Comparison of ENCODE assay signal across 17 cellular contexts in the genomic region with DNA sequence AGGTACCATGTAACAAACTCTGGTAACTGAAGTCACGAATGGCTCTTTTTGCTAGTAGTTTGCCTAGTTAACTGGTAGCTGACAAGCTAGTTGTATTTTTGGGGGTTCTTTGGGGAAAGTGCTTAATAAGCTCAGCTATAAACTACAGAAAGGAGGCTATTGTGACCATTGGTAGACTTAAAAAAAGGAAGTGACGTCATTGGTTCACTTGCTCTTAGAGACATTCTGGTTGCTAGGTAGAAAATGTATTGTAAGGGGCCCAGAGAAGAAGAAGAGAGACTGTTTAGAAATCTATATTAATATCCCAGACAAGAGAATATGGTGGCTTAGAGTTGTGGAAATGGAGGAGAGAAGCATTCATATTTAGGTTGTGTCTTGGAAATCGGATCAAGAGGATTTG.
A peak's percentile ranks its signal among the peaks of the same experiment; 100 is the strongest.
DNase-seq lines count a peak whose midpoint lies in the region; ATAC-seq, FAIRE-seq and TF ChIP-seq lines count a peak whose summit lies in the region.
"Had no signal": no experiment of that assay in that cellular context is flagged by ENCODE, and none has a peak within 500 bp of the region (broad histone marks: within the 10 kb centered on the region; RNA-seq: fewer than 3 reads in every experiment).

No MANE protein-coding gene starts in this region.

- RAD21 ChIA-PET in GM12878 (lab: Charles Lee; ENCODE audit: unreplicated experiment) = no interaction called here

- intact Hi-C loops in GM12878 (cut with micrococcal nuclease; ENCODE audit: unreplicated experiment) = no loop called here

- H3K4me3 ChIP-seq in GM12878 = no peak overlapping the region
- H3K4me3 ChIP-seq: smooth muscle cell had no signal

- no peaks in the 10 kb centered on the region for H4K20me1 ChIP-seq in GM12878 (ENCODE audit: control insufficient read depth, insufficient read depth)

- DNase-seq in DMS53 (lab: John Stamatoyannopoulos, UW) (peak; percentile 61), DMS53 treated with DMSO at 0.1 percent for 48 hours (lab: John Stamatoyannopoulos, UW; ENCODE audit: unreplicated experiment) (no peak), GM12878 (ENCODE audit: low read depth, low spot score) (no peak), substantia nigra (lab: John Stamatoyannopoulos, UW) (no peak), foreskin keratinocyte (no peak)
- DNase-seq in stimulated activated CD4-positive, alpha-beta T cell treated with anti-CD3 and anti-CD28 coated beads, Interleukin-2, amount 100 ng/mL, for 48 hours = no peak
- DNase-seq: activated CD4-positive, alpha-beta T cell treated with anti-CD3 and anti-CD28 coated beads, Interleukin-2, amount 50 U/mL, for 4 hours; Caco-2; HFFc6; kidney; stimulated activated CD8-positive, alpha-beta memory T cell treated with anti-CD3 and anti-CD28 coated beads, Interleukin-4, amount 100 ng/mL, for 48 hours; T-cell had no signal

- H3K36me3 ChIP-seq in GM12878 (ENCODE audit: control insufficient read depth in 2 of 2, insufficient read depth in 2 of 2, low read length in 1 of 2) = no peaks in the 10 kb centered on the region

- WGBS in GM12878 (ENCODE audit: insufficient coverage, insufficient replicate concordance, low lambda C conversion rate, missing lambda C conversion rate) = 0% methylated on average over 3 of the region's 3 CpGs

- SMC1A ChIA-PET in GM12878 (lab: Charles Lee; ENCODE audit: uncharacterized antibody, unreplicated experiment) = no interaction called here

- no peaks in the 10 kb centered on the region for H3K9me3 ChIP-seq in GM12878 (replicated peaks; ENCODE audit: control insufficient read depth, insufficient read depth, low read length)

- H3K27ac ChIP-seq in GM12878 (ENCODE audit: control insufficient read depth, insufficient read depth) (no peak overlapping the region), substantia nigra (ENCODE audit: low read depth, low read length, poor library complexity, severe bottlenecking) (no peak overlapping the region), foreskin keratinocyte (no peak overlapping the region)
- H3K27ac ChIP-seq: 22Rv1 had no signal

- no peak for TF ChIP-seq RAD21 in GM12878 (IDR thresholded peaks at IDR 0.05; ENCODE audit: insufficient read depth, low read depth, low read length)

- no peak overlapping the region for H3K9ac ChIP-seq in GM12878 (ENCODE audit: control insufficient read depth, insufficient read depth, low read length)

- no peak overlapping the region for H2AFZ ChIP-seq in GM12878 (ENCODE audit: control insufficient read depth, low read depth, low read length)

- no TSS peak for BruUV-seq in GM12878 (replicated peaks; lab: Mats Ljungman, UMichigan)

- H3K4me1 ChIP-seq in GM12878 (ENCODE audit: control insufficient read depth, insufficient read depth, low read length) (no peaks in the 10 kb centered on the region), foreskin keratinocyte (no peaks in the 10 kb centered on the region)
- H3K4me1 ChIP-seq: Caco-2 had no signal

- H3K27me3 ChIP-seq in GM12878 (replicated peaks in 1 of 2; ENCODE audit: control insufficient read depth in 2 of 2, insufficient read depth in 2 of 2, low read length in 1 of 2) (no peaks in the 10 kb centered on the region), foreskin keratinocyte (no peaks in the 10 kb centered on the region)

- CTCF ChIA-PET in GM12878 (lab: Yijun Ruan, JAX) = no interaction called here

- FAIRE-seq in GM12878 (lab: Jason Lieb, UNC) = no peak
- FAIRE-seq: kidney had no signal

- no peak overlapping the region for H3K4me2 ChIP-seq in GM12878 (ENCODE audit: control insufficient read depth, insufficient read depth)
- H3K4me2 ChIP-seq: smooth muscle cell had no signal

- TF ChIP-seq CTCF in GM12878 (IDR thresholded peaks at IDR 0.05 in 2 of 3, conservative IDR thresholded peaks at IDR 0.05 in 1 of 3; ENCODE audit: control insufficient read depth in 2 of 3, extremely low read depth in 1 of 3, insufficient read depth in 1 of 3, low read depth in 3 of 3, low read length in 3 of 3) = no peak
- no peak for TF ChIP-seq CTCF in foreskin keratinocyte (conservative IDR thresholded peaks at IDR 0.05)

- TF ChIP-seq EP300 in GM12878 (IDR thresholded peaks at IDR 0.05; ENCODE audit: borderline replicate concordance in 1 of 2, control insufficient read depth in 1 of 2, low read depth in 2 of 2, low read length in 2 of 2) = no peak

- POLR2A ChIA-PET in GM12878 (lab: Charles Lee) = no interaction called here

- H3K79me2 ChIP-seq in GM12878 (ENCODE audit: control insufficient read depth, insufficient read depth, low read length) = no peaks in the 10 kb centered on the region

- in situ Hi-C loops in GM12878 (cut with MboI) = no loop called here

- ATAC-seq in GM21528 (IDR thresholded peaks at IDR 0.05; ENCODE audit: low FRiP score, unreplicated experiment) (peak; percentile 72), HG03139 (IDR thresholded peaks at IDR 0.05; ENCODE audit: unreplicated experiment) (peak; percentile 65), GM12878 (peak; percentile 73), foreskin keratinocyte (no peak)
- ATAC-seq: activated naive CD4-positive, alpha-beta T cell treated with anti-CD3 and anti-CD28 coated beads, Interleukin-2, amount 50 U/mL, for 72 hours; T-cell had no signal

- TF ChIP-seq POLR2A in GM12878 (IDR thresholded peaks at IDR 0.05; ENCODE audit: low read depth, low read length) = no peak

TF ChIP-seq in GM12878, 131 proteins besides CTCF, POLR2A, EP300 and RAD21:
- TF ChIP-seq ATF7 (IDR thresholded peaks at IDR 0.05; ENCODE audit: low read depth) = peak; percentile 91
- TF ChIP-seq, protein P1, sequence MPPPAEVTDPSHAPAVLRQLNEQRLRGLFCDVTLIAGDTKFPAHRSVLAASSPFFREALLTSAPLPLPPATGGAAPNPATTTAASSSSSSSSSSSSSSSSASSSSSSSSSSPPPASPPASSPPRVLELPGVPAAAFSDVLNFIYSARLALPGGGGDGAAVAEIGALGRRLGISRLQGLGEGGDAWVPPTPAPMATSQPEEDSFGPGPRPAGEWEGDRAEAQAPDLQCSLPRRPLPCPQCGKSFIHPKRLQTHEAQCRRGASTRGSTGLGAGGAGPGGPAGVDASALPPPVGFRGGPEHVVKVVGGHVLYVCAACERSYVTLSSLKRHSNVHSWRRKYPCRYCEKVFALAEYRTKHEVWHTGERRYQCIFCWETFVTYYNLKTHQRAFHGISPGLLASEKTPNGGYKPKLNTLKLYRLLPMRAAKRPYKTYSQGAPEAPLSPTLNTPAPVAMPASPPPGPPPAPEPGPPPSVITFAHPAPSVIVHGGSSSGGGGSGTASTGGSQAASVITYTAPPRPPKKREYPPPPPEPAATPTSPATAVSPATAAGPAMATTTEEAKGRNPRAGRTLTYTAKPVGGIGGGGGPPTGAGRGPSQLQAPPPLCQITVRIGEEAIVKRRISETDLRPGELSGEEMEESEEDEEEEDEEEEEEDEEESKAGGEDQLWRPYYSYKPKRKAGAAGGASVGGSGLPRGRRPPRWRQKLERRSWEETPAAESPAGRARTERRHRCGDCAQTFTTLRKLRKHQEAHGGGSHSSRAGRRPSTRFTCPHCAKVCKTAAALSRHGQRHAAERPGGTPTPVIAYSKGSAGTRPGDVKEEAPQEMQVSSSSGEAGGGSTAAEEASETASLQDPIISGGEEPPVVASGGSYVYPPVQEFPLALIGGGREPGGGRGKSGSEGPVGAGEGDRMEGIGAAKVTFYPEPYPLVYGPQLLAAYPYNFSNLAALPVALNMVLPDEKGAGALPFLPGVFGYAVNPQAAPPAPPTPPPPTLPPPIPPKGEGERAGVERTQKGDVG (CRISPR knock-in tag; IDR thresholded peaks at IDR 0.05) = no peak
- TF ChIP-seq YY1 (IDR thresholded peaks at IDR 0.05; ENCODE audit: low read depth, low read length) = no peak
- no peak for TF ChIP-seq KAT2A (conservative IDR thresholded peaks at IDR 0.05; ENCODE audit: control insufficient read depth, low read depth, low read length)
- no peak for TF ChIP-seq SRF (IDR thresholded peaks at IDR 0.05; ENCODE audit: low read depth in 2 of 2, low read length in 2 of 2)
- no peak for TF ChIP-seq RB1 (IDR thresholded peaks at IDR 0.05; ENCODE audit: borderline replicate concordance)
- peak; percentile 28; the same call in 1 of the 2 replicates for TF ChIP-seq SPI1 (IDR thresholded peaks at IDR 0.05; ENCODE audit: borderline replicate concordance, insufficient read depth, low read depth, low read length)
- TF ChIP-seq CREB1 (IDR thresholded peaks at IDR 0.05; ENCODE audit: low read depth) = peak; percentile 31; the same call in 1 of the 2 replicates
- TF ChIP-seq GABPA (IDR thresholded peaks at IDR 0.05; ENCODE audit: low read depth) = 0 out of 2 replicates have a peak, but pooled peaks have one; percentile 16
- TF ChIP-seq RFX5 (IDR thresholded peaks at IDR 0.05; ENCODE audit: low read depth, low read length) = peak; percentile 72; the same call in 1 of the 2 replicates
- no peak for TF ChIP-seq RELB (IDR thresholded peaks at IDR 0.05; ENCODE audit: low read depth)
- no peak for TF ChIP-seq E2F4 (IDR thresholded peaks at IDR 0.05; ENCODE audit: low read depth, low read length)
- TF ChIP-seq EED (IDR thresholded peaks at IDR 0.05; ENCODE audit: low read depth) = no peak
